2 cellular contexts compared by ENCODE assay signal in genomic region chr4:122798917-122799316, GRCh38.
TF ChIP-seq lines count a peak whose summit lies in the region.

No MANE protein-coding gene starts in this region.

TF ChIP-seq in SK-N-SH, 30 proteins besides CTCF, POLR2A, EP300 and RAD21 (continued from another document):
- no peak for TF ChIP-seq REST (IDR thresholded peaks at IDR 0.05; ENCODE audit: low read depth, low read length)
- TF ChIP-seq TAF1 (IDR thresholded peaks at IDR 0.05; ENCODE audit: borderline replicate concordance, low read depth, low read length): no peak
- no peak for TF ChIP-seq TEAD4 (IDR thresholded peaks at IDR 0.05; ENCODE audit: borderline replicate concordance, insufficient read depth)
- no peak for TF ChIP-seq GABPA (IDR thresholded peaks at IDR 0.05; ENCODE audit: low read depth)
- no peak for TF ChIP-seq MEF2A (IDR thresholded peaks at IDR 0.05; ENCODE audit: borderline replicate concordance, low read depth)
- no peak for TF ChIP-seq YY1 (IDR thresholded peaks at IDR 0.05; ENCODE audit: low read depth)
- TF ChIP-seq NFIC (IDR thresholded peaks at IDR 0.05; ENCODE audit: borderline replicate concordance): no peak
- no peak for TF ChIP-seq MXI1 (IDR thresholded peaks at IDR 0.05; ENCODE audit: low read depth, low read length)
- no peak for TF ChIP-seq RFX5 (IDR thresholded peaks at IDR 0.05; ENCODE audit: low read length)
- TF ChIP-seq RXRA (IDR thresholded peaks at IDR 0.05; ENCODE audit: borderline replicate concordance, low read depth): no peak
- TF ChIP-seq MAX (IDR thresholded peaks at IDR 0.05; ENCODE audit: low read depth): no peak
- TF ChIP-seq, protein P1, sequence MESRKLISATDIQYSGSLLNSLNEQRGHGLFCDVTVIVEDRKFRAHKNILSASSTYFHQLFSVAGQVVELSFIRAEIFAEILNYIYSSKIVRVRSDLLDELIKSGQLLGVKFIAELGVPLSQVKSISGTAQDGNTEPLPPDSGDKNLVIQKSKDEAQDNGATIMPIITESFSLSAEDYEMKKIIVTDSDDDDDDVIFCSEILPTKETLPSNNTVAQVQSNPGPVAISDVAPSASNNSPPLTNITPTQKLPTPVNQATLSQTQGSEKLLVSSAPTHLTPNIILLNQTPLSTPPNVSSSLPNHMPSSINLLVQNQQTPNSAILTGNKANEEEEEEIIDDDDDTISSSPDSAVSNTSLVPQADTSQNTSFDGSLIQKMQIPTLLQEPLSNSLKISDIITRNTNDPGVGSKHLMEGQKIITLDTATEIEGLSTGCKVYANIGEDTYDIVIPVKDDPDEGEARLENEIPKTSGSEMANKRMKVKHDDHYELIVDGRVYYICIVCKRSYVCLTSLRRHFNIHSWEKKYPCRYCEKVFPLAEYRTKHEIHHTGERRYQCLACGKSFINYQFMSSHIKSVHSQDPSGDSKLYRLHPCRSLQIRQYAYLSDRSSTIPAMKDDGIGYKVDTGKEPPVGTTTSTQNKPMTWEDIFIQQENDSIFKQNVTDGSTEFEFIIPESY (IDR thresholded peaks at IDR 0.05; ENCODE audit: borderline replicate concordance, low read depth): no peak
- TF ChIP-seq TCF12 (IDR thresholded peaks at IDR 0.05): no peak
- no peak for TF ChIP-seq ELF1 (IDR thresholded peaks at IDR 0.05)
- TF ChIP-seq FOSL2 (IDR thresholded peaks at IDR 0.05; ENCODE audit: borderline replicate concordance, low read depth): no peak
- no peak for TF ChIP-seq SMC3 (IDR thresholded peaks at IDR 0.05; ENCODE audit: low read depth, low read length)
- TF ChIP-seq FOXJ3 (CRISPR knock-in tag; IDR thresholded peaks at IDR 0.05): no peak

TF ChIP-seq in SK-N-SH treated with all-trans-retinoic acid at 6 μM for 48 hours, 23 proteins besides CTCF, POLR2A, EP300 and RAD21 (continued from another document):
- TF ChIP-seq, protein P2, sequence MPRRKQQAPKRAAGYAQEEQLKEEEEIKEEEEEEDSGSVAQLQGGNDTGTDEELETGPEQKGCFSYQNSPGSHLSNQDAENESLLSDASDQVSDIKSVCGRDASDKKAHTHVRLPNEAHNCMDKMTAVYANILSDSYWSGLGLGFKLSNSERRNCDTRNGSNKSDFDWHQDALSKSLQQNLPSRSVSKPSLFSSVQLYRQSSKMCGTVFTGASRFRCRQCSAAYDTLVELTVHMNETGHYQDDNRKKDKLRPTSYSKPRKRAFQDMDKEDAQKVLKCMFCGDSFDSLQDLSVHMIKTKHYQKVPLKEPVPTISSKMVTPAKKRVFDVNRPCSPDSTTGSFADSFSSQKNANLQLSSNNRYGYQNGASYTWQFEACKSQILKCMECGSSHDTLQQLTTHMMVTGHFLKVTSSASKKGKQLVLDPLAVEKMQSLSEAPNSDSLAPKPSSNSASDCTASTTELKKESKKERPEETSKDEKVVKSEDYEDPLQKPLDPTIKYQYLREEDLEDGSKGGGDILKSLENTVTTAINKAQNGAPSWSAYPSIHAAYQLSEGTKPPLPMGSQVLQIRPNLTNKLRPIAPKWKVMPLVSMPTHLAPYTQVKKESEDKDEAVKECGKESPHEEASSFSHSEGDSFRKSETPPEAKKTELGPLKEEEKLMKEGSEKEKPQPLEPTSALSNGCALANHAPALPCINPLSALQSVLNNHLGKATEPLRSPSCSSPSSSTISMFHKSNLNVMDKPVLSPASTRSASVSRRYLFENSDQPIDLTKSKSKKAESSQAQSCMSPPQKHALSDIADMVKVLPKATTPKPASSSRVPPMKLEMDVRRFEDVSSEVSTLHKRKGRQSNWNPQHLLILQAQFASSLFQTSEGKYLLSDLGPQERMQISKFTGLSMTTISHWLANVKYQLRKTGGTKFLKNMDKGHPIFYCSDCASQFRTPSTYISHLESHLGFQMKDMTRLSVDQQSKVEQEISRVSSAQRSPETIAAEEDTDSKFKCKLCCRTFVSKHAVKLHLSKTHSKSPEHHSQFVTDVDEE (CRISPR knock-in tag; IDR thresholded peaks at IDR 0.05): no peak
- TF ChIP-seq ARNTL (CRISPR knock-in tag; IDR thresholded peaks at IDR 0.05; ENCODE audit: borderline replicate concordance, low read depth): no peak
- no peak for TF ChIP-seq ESRRG (CRISPR knock-in tag; IDR thresholded peaks at IDR 0.05)
- no peak for TF ChIP-seq CSRNP3 (CRISPR knock-in tag; IDR thresholded peaks at IDR 0.05)
- TF ChIP-seq PPARA (CRISPR knock-in tag; IDR thresholded peaks at IDR 0.05; ENCODE audit: borderline replicate concordance): no peak
